Comparison of ENCODE assay signal across 8 cellular contexts in the genomic region with DNA sequence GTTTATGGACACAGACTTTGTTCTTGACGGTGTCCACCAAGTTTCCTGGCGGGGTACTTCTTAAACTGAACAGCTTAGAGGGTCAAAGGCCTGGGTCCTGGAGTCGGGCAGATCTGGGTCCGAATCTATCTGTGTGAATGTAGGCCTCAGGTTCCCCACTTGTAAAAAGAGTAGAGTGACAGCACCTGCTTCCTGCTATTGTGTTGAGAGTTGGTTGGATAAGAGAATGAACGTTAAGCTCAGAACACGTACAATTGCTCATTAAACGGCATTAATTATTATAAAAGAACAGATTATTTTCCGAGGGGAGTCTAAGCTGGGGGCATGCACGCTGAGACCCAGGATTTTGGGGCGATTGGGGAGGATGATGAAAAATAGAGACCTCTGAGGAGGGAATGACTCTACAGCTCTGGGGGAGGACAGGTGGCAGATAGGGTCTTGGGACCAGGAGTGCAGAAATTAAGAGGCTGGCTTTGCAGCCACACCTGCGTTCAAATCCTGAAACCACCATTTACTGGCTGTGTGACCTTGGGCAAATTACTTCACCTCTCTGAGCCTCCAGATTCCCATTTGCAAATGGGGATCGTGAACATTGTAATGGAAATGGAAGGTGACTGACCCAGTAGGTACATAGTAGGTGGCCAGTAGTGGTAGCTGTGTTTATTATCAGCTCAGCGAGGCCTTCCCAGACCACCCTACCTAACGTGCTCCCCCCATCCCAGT.
DNase-seq lines count a peak whose midpoint lies in the region; ATAC-seq and TF ChIP-seq lines count a peak whose summit lies in the region.

No MANE protein-coding gene starts in this region.

- H3K4me3 ChIP-seq in GM12875 (ENCODE audit: low read depth, low read length) (peak overlapping the region; percentile 80), RWPE2 (ENCODE audit: severe bottlenecking) (peak overlapping the region; percentile 50), fibroblast of mammary gland (ENCODE audit: control insufficient read depth, low read depth, low read length) (peak overlapping the region; percentile 84), retinal pigment epithelial cell (ENCODE audit: low read length) (peak overlapping the region; percentile 82)

- peak overlapping the region; percentile 34 for H3K27ac ChIP-seq in RWPE2 (ENCODE audit: poor library complexity, severe bottlenecking)

- ATAC-seq in RWPE2 (ENCODE audit: low read depth) (no peak), HG03520 (IDR thresholded peaks at IDR 0.05; ENCODE audit: unreplicated experiment) (no peak), HG03095 (IDR thresholded peaks at IDR 0.05; ENCODE audit: unreplicated experiment) (no peak)

- peaks cover 22% of the 10 kb centered on the region for H3K4me1 ChIP-seq in RWPE2 (ENCODE audit: insufficient read depth, poor library complexity, severe bottlenecking)

- H3K27me3 ChIP-seq in RWPE2 (ENCODE audit: insufficient read depth, poor library complexity, severe bottlenecking): no peaks in the 10 kb centered on the region

- H3K36me3 ChIP-seq in RWPE2 (ENCODE audit: low read depth): no peaks in the 10 kb centered on the region

- H3K9me3 ChIP-seq in RWPE2 (ENCODE audit: severe bottlenecking): no peaks in the 10 kb centered on the region

- DNase-seq in RWPE2 (ENCODE audit: low spot score) (no peak), fibroblast of mammary gland (ENCODE audit: low read depth) (no peak), retinal pigment epithelial cell (ENCODE audit: low read depth) (no peak), NCI-H2171 (lab: John Stamatoyannopoulos, UW) (no peak), NCI-H2227 (lab: John Stamatoyannopoulos, UW; ENCODE audit: unreplicated experiment) (no peak)

- TF ChIP-seq CTCF in GM12875 (IDR thresholded peaks at IDR 0.05; ENCODE audit: borderline replicate concordance, insufficient read depth, low read depth, low read length): no peak
- no peak for TF ChIP-seq CTCF in RWPE2 (IDR thresholded peaks at IDR 0.05; ENCODE audit: poor library complexity, severe bottlenecking)
- TF ChIP-seq CTCF in fibroblast of mammary gland (conservative IDR thresholded peaks at IDR 0.05; ENCODE audit: control insufficient read depth, insufficient read depth, low read depth, low read length): no peak
- TF ChIP-seq CTCF in retinal pigment epithelial cell (conservative IDR thresholded peaks at IDR 0.05; ENCODE audit: low read depth, low read length): no peak
